ENCODE assay signal across 11 cellular contexts in genomic region chr1:159960219-159960618, GRCh38. TPM values are rescaled to one million over a fixed set of nuclear protein-coding genes. Genes with fewer than 3 reads are reported as not detected.
A peak's percentile ranks its signal among the peaks of the same experiment; 100 is the strongest.
DNase-seq lines count a peak whose midpoint lies in the region; TF ChIP-seq lines count a peak whose summit lies in the region.
"Not testable (repeated sequence)": the region's sequence is repeated elsewhere in the genome, so short reads cannot be mapped to it uniquely, and the experiment has no call there.
"Had no signal": no experiment of that assay in that cellular context is flagged by ENCODE, and none has a peak within 500 bp of the region (broad histone marks: within the 10 kb centered on the region; RNA-seq: fewer than 3 reads in every experiment).

No MANE protein-coding gene starts in this region.

- H3K4me1 Mint-ChIP-seq in HFFc6 (ENCODE audit: low read depth): peaks cover 22% of the 10 kb centered on the region
- H3K4me1 Mint-ChIP-seq in MCF 10A (ENCODE audit: insufficient read depth, unreplicated experiment): peaks cover 48% of the 10 kb centered on the region

- H3K4me3 ChIP-seq in esophagus squamous epithelium; mesenchymal stem cell (ENCODE audit: insufficient read depth in 1 of 2, low read depth in 1 of 2, low read length in 2 of 2); stomach: not testable (repeated sequence)

- not testable (repeated sequence) for H3K36me3 ChIP-seq in esophagus squamous epithelium; mesenchymal stem cell (ENCODE audit: control insufficient read depth in 1 of 2, insufficient read depth in 2 of 2, low read depth in 1 of 2, low read length in 2 of 2); stomach

- not testable (repeated sequence) for TF ChIP-seq CTCF in C4-2B (conservative IDR thresholded peaks at IDR 0.05); HFFc6 (IDR thresholded peaks at IDR 0.05); MCF 10A (IDR thresholded peaks at IDR 0.05; ENCODE audit: unreplicated experiment); esophagus squamous epithelium (IDR thresholded peaks at IDR 0.05); stomach (IDR thresholded peaks at IDR 0.05)

- H2BK5ac ChIP-seq in mesenchymal stem cell (ENCODE audit: low read depth, low read length, poor library complexity, severe bottlenecking): not testable (repeated sequence)

- not testable (repeated sequence) for H3K27me3 ChIP-seq in esophagus squamous epithelium, stomach
- H3K27me3 ChIP-seq in mesenchymal stem cell (ENCODE audit: control insufficient read depth in 1 of 2, insufficient read depth in 1 of 2, low read length in 2 of 2): peaks cover 0 to 28% of the 10 kb centered on the region in 2 experiments

- H2AK5ac ChIP-seq in mesenchymal stem cell (ENCODE audit: low read length, severe bottlenecking): not testable (repeated sequence)

- H3K9me3 ChIP-seq in esophagus squamous epithelium; mesenchymal stem cell (ENCODE audit: control insufficient read depth, low read length); stomach: not testable (repeated sequence)

- not testable (repeated sequence) for H3K9me3 Mint-ChIP-seq in HFFc6; MCF 10A (ENCODE audit: unreplicated experiment)

- not testable (repeated sequence) for H2AFZ ChIP-seq in mesenchymal stem cell (ENCODE audit: low read depth, low read length)

- not testable (repeated sequence) for H3K4ac ChIP-seq in mesenchymal stem cell (ENCODE audit: low read depth in 1 of 2, low read length in 2 of 2)

- DNase-seq in HFFc6; MCF 10A (ENCODE audit: unreplicated experiment); esophagus squamous epithelium (lab: John Stamatoyannopoulos, UW); mesenchymal stem cell; stomach: not testable (repeated sequence)
- peak; percentile 66 for DNase-seq in RPMI8226

- H3K36me3 Mint-ChIP-seq in HFFc6 (ENCODE audit: low read depth); MCF 10A (ENCODE audit: insufficient read depth, unreplicated experiment): not testable (repeated sequence)

- not testable (repeated sequence) for H3K14ac ChIP-seq in mesenchymal stem cell (ENCODE audit: low read length in 2 of 2)

- H4K91ac ChIP-seq in mesenchymal stem cell (ENCODE audit: low read length): not testable (repeated sequence)

- not testable (repeated sequence) for H3K4me2 ChIP-seq in mesenchymal stem cell (ENCODE audit: low read length, poor library complexity, severe bottlenecking)

- H4K8ac ChIP-seq in mesenchymal stem cell (ENCODE audit: low read length): not testable (repeated sequence)

- H3K4me3 Mint-ChIP-seq in HFFc6 (peak overlapping the region; percentile 50; the same call in 1 of the 2 replicates), MCF 10A (ENCODE audit: unreplicated experiment) (peak overlapping the region; percentile 73)

- not testable (repeated sequence) for TF ChIP-seq EP300 in stomach (IDR thresholded peaks at IDR 0.05)

- not testable (repeated sequence) for H2BK15ac ChIP-seq in mesenchymal stem cell (ENCODE audit: low read depth, poor library complexity, severe bottlenecking)

- 64 to 100% methylated on average over 2 to 6 of the region's 6 CpGs for WGBS in esophagus squamous epithelium, 2 donors
- WGBS in mesenchymal stem cell: 97% methylated on average over 4 of the region's 6 CpGs
- 85 to 94% (median 89%) methylated on average over 5 to 6 of the region's 6 CpGs for WGBS in stomach, 5 donors

- intact Hi-C loops in MCF 10A (cut with micrococcal nuclease): loop anchor here (2.0 to 5.0 kb wide), 2 partner anchors 47 to 73 kb away; no protein-coding TSS in a partner anchor
- intact Hi-C loops in esophagus squamous epithelium (cut with DNase I); stomach (cut with DNase I; ENCODE audit: low total_unique reads): not testable (repeated sequence)

- H3K27me3 Mint-ChIP-seq in HFFc6 (ENCODE audit: insufficient read depth): peaks cover 18% of the 10 kb centered on the region; the same call in 1 of the 2 replicates
- H3K27me3 Mint-ChIP-seq in MCF 10A (ENCODE audit: insufficient read depth, unreplicated experiment): not testable (repeated sequence)

- CTCF ChIA-PET in MCF 10A (lab: Yijun Ruan, JAX): interaction anchor here (52.4 kb wide), 1 partner anchor 45 kb away, joined by 1675 read pairs; no protein-coding TSS in a partner anchor

- H3K23ac ChIP-seq in mesenchymal stem cell (ENCODE audit: low read length in 2 of 2): not testable (repeated sequence)

- not testable (repeated sequence) for H3K18ac ChIP-seq in mesenchymal stem cell (ENCODE audit: low read depth in 1 of 2, low read length in 2 of 2)

- POLR2A ChIA-PET in MCF 10A (lab: Yijun Ruan, JAX): interaction anchor here (0.9 to 5.6 kb wide), 12 partner anchors 11 to 137 kb away, joined by 3 to 25 read pairs (median 5); partner anchors contain the start of genes IGSF9, PIGM and TAGLN2

- not testable (repeated sequence) for H2BK12ac ChIP-seq in mesenchymal stem cell (ENCODE audit: low read length in 2 of 2)

- BruUV-seq in MCF 10A (replicated peaks; lab: Mats Ljungman, UMichigan): not testable (repeated sequence)

- H3K4me1 ChIP-seq in esophagus squamous epithelium: peaks cover 5 to 79% (median 7%) of the 10 kb centered on the region in 3 donors
- H3K4me1 ChIP-seq in mesenchymal stem cell (ENCODE audit: control insufficient read depth, insufficient read depth, low read depth, low read length); stomach: not testable (repeated sequence)

- not testable (repeated sequence) for TF ChIP-seq POLR2A in esophagus squamous epithelium (IDR thresholded peaks at IDR 0.05); stomach (IDR thresholded peaks at IDR 0.05)

- H3K79me1 ChIP-seq in mesenchymal stem cell (replicated peaks; ENCODE audit: low read length, poor library complexity, severe bottlenecking): not testable (repeated sequence)

- H3K27ac Mint-ChIP-seq in HFFc6 (peak overlapping the region; percentile 37), MCF 10A (ENCODE audit: low read depth, unreplicated experiment) (peak overlapping the region; percentile 75)

- H3K27ac ChIP-seq in C4-2B: peak overlapping the region; percentile 20; the same call in 1 of the 2 replicates
- H3K27ac ChIP-seq in esophagus squamous epithelium: peak overlapping the region; percentile 62 to 85 (median 84)
- not testable (repeated sequence) for H3K27ac ChIP-seq in mesenchymal stem cell (ENCODE audit: low read length, poor library complexity, severe bottlenecking)
- H3K27ac ChIP-seq in stomach: peak overlapping the region; percentile 22 to 80 (median 72)

- H2BK120ac ChIP-seq in mesenchymal stem cell (ENCODE audit: low read depth, low read length): not testable (repeated sequence)

- peak overlapping the region; percentile 84 for H3K9ac ChIP-seq in mesenchymal stem cell (ENCODE audit: low read length)

RNA-seq across cellular contexts. Expression of gene SLAMF9, which starts 6.2 kb away (rescaled TPM):
- under 1 TPM in 3 of 6 experiments, not detected in 3; 0.41 to 0.51 (median 0.46) TPM for total RNA-seq in HFFc6 (2021; fragmentation: NEBNext Ultra II Directional; extraction: Animal tissue kit (Norgen Biotek cat#: 25700))
- not detected in 2 replicates for total RNA-seq in MCF 10A (2022)
- total RNA-seq in esophagus squamous epithelium: under 1 TPM in 2 of 4 donors, not detected in 2; 0.92 to 0.99 TPM
- not detected for polyA plus RNA-seq in mesenchymal stem cell (2013, experiment 1 of 2)
- polyA plus RNA-seq in mesenchymal stem cell (2013, experiment 2 of 2): not detected
- total RNA-seq in stomach: not detected
- polyA plus RNA-seq in stomach: under 1 TPM in 1 of 3 donors, not detected in 2; 0.87 TPM
- total RNA-seq: A673; CD8-positive, alpha-beta memory T cell; H1 had no signal
- polyA plus RNA-seq: BJ; CD8-positive, alpha-beta memory T cell; H1 had no signal

RNA-seq across cellular contexts. Expression of gene IGSF9, which starts 14.8 kb away (rescaled TPM):
- not detected for total RNA-seq in HFFc6 (2021; fragmentation: NEBNext Ultra II Directional; extraction: Animal tissue kit (Norgen Biotek cat#: 25700))
- total RNA-seq in MCF 10A (2022) (0.25 and 0.44 TPM in 2 replicates), esophagus squamous epithelium (10 to 100 TPM in 1 of 4 donors, 1 to 10 TPM in 3; 4.2 to 12.0 (median 8.8) TPM), stomach (10 to 100 TPM in 3 of 5 donors, 1 to 10 TPM in 2; 4.9 to 36.2 (median 15.6) TPM)
- 0.03 TPM for polyA plus RNA-seq in mesenchymal stem cell (2013, experiment 1 of 2)
- polyA plus RNA-seq in mesenchymal stem cell (2013, experiment 2 of 2): 0.03 TPM
- polyA plus RNA-seq in stomach: 1 to 10 TPM; 2.0 to 8.2 (median 7.3) TPM
- polyA plus RNA-seq: BJ; CD8-positive, alpha-beta memory T cell had no signal

RNA-seq across cellular contexts. Expression of gene TAGLN2, which starts 34.9 kb away (rescaled TPM):
- total RNA-seq in HFFc6 (2021; fragmentation: NEBNext Ultra II Directional; extraction: Animal tissue kit (Norgen Biotek cat#: 25700)): 100 to 1,000 TPM; 560 to 914 (median 815) TPM
- 464 and 483 TPM in 2 replicates for total RNA-seq in MCF 10A (2022)
- total RNA-seq in esophagus squamous epithelium: 100 to 1,000 TPM; 308 to 468 (median 357) TPM
- 328 TPM for polyA plus RNA-seq in mesenchymal stem cell (2013, experiment 1 of 2)
- polyA plus RNA-seq in mesenchymal stem cell (2013, experiment 2 of 2): 330 TPM
- total RNA-seq in stomach: 100 to 1,000 TPM in 4 of 5 donors, 10 to 100 TPM in 1; 49.0 to 445 (median 239) TPM
- 1,000 to 10,000 TPM in 1 of 3 donors, 100 to 1,000 TPM in 2; 306 to 1,290 (median 583) TPM for polyA plus RNA-seq in stomach
